ENCODE assay signal across 9 cellular contexts in genomic region chr11:19511413-19512183, GRCh38.
DNase-seq lines count a peak whose midpoint lies in the region; ATAC-seq and TF ChIP-seq lines count a peak whose summit lies in the region.
"Had no signal": no experiment of that assay in that cellular context is flagged by ENCODE, and none has a peak within 500 bp of the region (broad histone marks: within the 10 kb centered on the region; RNA-seq: fewer than 3 reads in every experiment).

No MANE protein-coding gene starts in this region.

- H3K9ac ChIP-seq in BLaER1 treated with 17β-estradiol and CSF1 and Interleukin-3, amounts not matched to agents 10 nM and 100 nM = no peak overlapping the region; a peak in 1 of 22 replicates

- H3K4me1 ChIP-seq in BLaER1 treated with 17β-estradiol and CSF1 and Interleukin-3, amounts not matched to agents 10 nM and 100 nM = peaks cover 12 to 36% (median 22%) of the 10 kb centered on the region in 10 experiments

- H3K36me3 ChIP-seq in BLaER1 treated with 17β-estradiol and CSF1 and Interleukin-3, amounts not matched to agents 10 nM and 100 nM = no peaks in the 10 kb centered on the region

- peak overlapping the region in 1 of 10 experiments; percentile 29; a peak in 2 of 20 replicates for H3K4me3 ChIP-seq in BLaER1 treated with 17β-estradiol and CSF1 and Interleukin-3, amounts not matched to agents 10 nM and 100 nM
- peak overlapping the region in 7 of 59 donors; percentile 5 to 39 (median 10) for H3K4me3 ChIP-seq in dorsolateral prefrontal cortex

- TF ChIP-seq CTCF in dorsolateral prefrontal cortex (IDR thresholded peaks at IDR 0.05 in 54 of 56, conservative IDR thresholded peaks at IDR 0.05 in 2 of 56; ENCODE audit: low read depth in 1 of 56, partially characterized antibody in 56 of 56) = no peak

- H4K20me1 ChIP-seq in BLaER1 treated with 17β-estradiol and CSF1 and Interleukin-3, amounts not matched to agents 10 nM and 100 nM = no peaks in the 10 kb centered on the region

- DNase-seq in NCI-H2227 (lab: John Stamatoyannopoulos, UW; ENCODE audit: unreplicated experiment) (peak; percentile 26), dorsolateral prefrontal cortex (peak; percentile 12 to 84 (median 67)), nucleus accumbens (lab: John Stamatoyannopoulos, UW) (peak in 54 of 56 donors; percentile 15 to 86 (median 63)), NCI-H526 treated with DMSO at 0.1 percent for 48 hours (lab: John Stamatoyannopoulos, UW) (no peak)
- DNase-seq in activated T-cell treated with anti-CD3 and anti-CD28 coated beads, Interleukin-2, amount 50 U/mL, for 1 hour = no peak
- DNase-seq: CD4-positive, CD25-positive, alpha-beta regulatory T cell had no signal

- H3K27ac ChIP-seq in BLaER1 treated with 17β-estradiol and CSF1 and Interleukin-3, amounts not matched to agents 10 nM and 100 nM = no peak overlapping the region
- peak overlapping the region in 52 of 59 donors; percentile 0 to 87 (median 66) for H3K27ac ChIP-seq in dorsolateral prefrontal cortex

- 0 out of 22 replicates have a peak, but pooled peaks cover 0 to 3% (median 0%) of the 10 kb centered on the region in 11 experiments for H3K27me3 ChIP-seq in BLaER1 treated with 17β-estradiol and CSF1 and Interleukin-3, amounts not matched to agents 10 nM and 100 nM
- no peaks in the 10 kb centered on the region for H3K27me3 ChIP-seq in dorsolateral prefrontal cortex

- no peak for ATAC-seq in GM21786 (IDR thresholded peaks at IDR 0.05; ENCODE audit: unreplicated experiment)
- no peak for ATAC-seq in GM21367 (IDR thresholded peaks at IDR 0.05; ENCODE audit: unreplicated experiment)

- H3K4me2 ChIP-seq in BLaER1 treated with 17β-estradiol and CSF1 and Interleukin-3, amounts not matched to agents 10 nM and 100 nM = peak overlapping the region; percentile 26 to 89 (median 74)

- intact Hi-C loops in dorsolateral prefrontal cortex (cut with DNase I) = no loop called here

- peaks cover 0 to 3% (median 0%) of the 10 kb centered on the region in 11 experiments; a peak in 1 of 22 replicates for H3K9me3 ChIP-seq in BLaER1 treated with 17β-estradiol and CSF1 and Interleukin-3, amounts not matched to agents 10 nM and 100 nM (replicated peaks in 1 of 11)

Comparison
In these comparisons a context has a peak if more than half of its experiments do, and no peak if none do; other contexts are left out.
1. H3K27ac ChIP-seq: peak in dorsolateral prefrontal cortex (52 of 59); none in BLaER1 treated with 17β-estradiol and CSF1 and Interleukin-3, amounts not matched to agents 10 nM and 100 nM (0 of 11).
2. DNase-seq: peak in NCI-H2227 (single experiment), dorsolateral prefrontal cortex (10 of 10) and nucleus accumbens (54 of 56); none in activated T-cell treated with anti-CD3 and anti-CD28 coated beads, Interleukin-2, amount 50 U/mL, for 1 hour (single experiment) and NCI-H526 treated with DMSO at 0.1 percent for 48 hours (single experiment).